33 cellular contexts compared by ENCODE assay signal in genomic region chr19:16378291-16378889, GRCh38. TPM values are rescaled to one million over a fixed set of nuclear protein-coding genes. Genes with fewer than 3 reads are reported as not detected.
DNase-seq lines count a peak whose midpoint lies in the region; ATAC-seq and TF ChIP-seq lines count a peak whose summit lies in the region.
"Had no signal": no experiment of that assay in that cellular context is flagged by ENCODE, and none has a peak within 500 bp of the region (broad histone marks: within the 10 kb centered on the region; RNA-seq: fewer than 3 reads in every experiment).

No MANE protein-coding gene starts in this region.

- no peaks in the 10 kb centered on the region for H4K20me1 ChIP-seq in SK-N-SH (ENCODE audit: insufficient read depth)

- peak overlapping the region; percentile 29 for H3K27ac ChIP-seq in CD4-positive, CD25-positive, alpha-beta regulatory T cell (ENCODE audit: insufficient read depth, low read length, poor library complexity, severe bottlenecking)
- no peak overlapping the region for H3K27ac ChIP-seq in CD4-positive, alpha-beta memory T cell (ENCODE audit: low read depth, low read length)
- H3K27ac ChIP-seq in psoas muscle (peak overlapping the region; percentile 48), trophoblast cell (ENCODE audit: low read depth, low read length) (no peak overlapping the region), SK-N-SH (ENCODE audit: low read depth in 2 of 2, low read length in 1 of 2) (no peak overlapping the region)
- H3K27ac ChIP-seq: adrenal gland, body of pancreas, esophagus squamous epithelium, foreskin keratinocyte, heart right ventricle, SK-N-MC had no signal

- H3K79me1 ChIP-seq in trophoblast cell (ENCODE audit: low read length) = no peaks in the 10 kb centered on the region

- H3K79me2 ChIP-seq in trophoblast cell (ENCODE audit: control insufficient read depth, insufficient read depth, low read length, poor library complexity) = no peaks in the 10 kb centered on the region
- H3K79me2 ChIP-seq in SK-N-SH (ENCODE audit: insufficient read depth) = no peaks in the 10 kb centered on the region

- no peak for TF ChIP-seq RAD21 in SK-N-SH (IDR thresholded peaks at IDR 0.05; ENCODE audit: low read length)

- CTCF ChIA-PET in CD4-positive, alpha-beta memory T cell (lab: Charles Lee; ENCODE audit: partially characterized antibody) = interaction anchor here (0.7 to 3.6 kb wide), 7 partner anchors 8 to 131 kb away, joined by 3 to 17 read pairs (median 10); no protein-coding TSS in a partner anchor
- CTCF ChIA-PET in SK-N-SH (lab: Yijun Ruan, JAX) = interaction anchor here (0.9 to 1.4 kb wide), 3 partner anchors 114 to 131 kb away, joined by 3 to 5 read pairs (median 3); no protein-coding TSS in a partner anchor

- H3K9me2 ChIP-seq in SK-N-SH = no peaks in the 10 kb centered on the region

- no peak overlapping the region for H3K23ac ChIP-seq in trophoblast cell (ENCODE audit: low read length)

- no peaks in the 10 kb centered on the region for H3F3A ChIP-seq in SK-N-SH (replicated peaks; ENCODE audit: insufficient read depth)

- peak overlapping the region in 3 of 4 donors; percentile 23 to 71 (median 61) for H3K4me3 Mint-ChIP-seq in CD4-positive, CD25-positive, alpha-beta regulatory T cell
- peak overlapping the region in 1 of 8 donors; percentile 13 for H3K4me3 Mint-ChIP-seq in CD4-positive, alpha-beta memory T cell
- no peak overlapping the region for H3K4me3 Mint-ChIP-seq in memory B cell
- H3K4me3 Mint-ChIP-seq: H9; mesothelial cell of epicardium; stimulated activated naive CD8-positive, alpha-beta T cell treated with anti-CD3 and anti-CD28 coated beads, Interleukin-15, amount 100 ng/mL, for 72 hours had no signal

- no peaks in the 10 kb centered on the region for H3K27me3 Mint-ChIP-seq in CD4-positive, CD25-positive, alpha-beta regulatory T cell
- H3K27me3 Mint-ChIP-seq in CD4-positive, alpha-beta memory T cell = no peaks in the 10 kb centered on the region
- H3K27me3 Mint-ChIP-seq in memory B cell = no peaks in the 10 kb centered on the region
- H3K27me3 Mint-ChIP-seq: stimulated activated naive CD8-positive, alpha-beta T cell treated with anti-CD3 and anti-CD28 coated beads, Interleukin-15, amount 100 ng/mL, for 72 hours had no signal

- H3K4me1 Mint-ChIP-seq in CD4-positive, CD25-positive, alpha-beta regulatory T cell = peaks cover 19 to 92% (median 58%) of the 10 kb centered on the region in 4 donors
- peaks cover 41 to 66% (median 57%) of the 10 kb centered on the region in 4 donors for H3K4me1 Mint-ChIP-seq in CD4-positive, alpha-beta memory T cell
- H3K4me1 Mint-ChIP-seq in memory B cell = peaks cover 54% of the 10 kb centered on the region
- H3K4me1 Mint-ChIP-seq: H9, mesothelial cell of epicardium had no signal

- no peak overlapping the region for H3K18ac ChIP-seq in trophoblast cell (ENCODE audit: low read length)

- H3K4me2 ChIP-seq in trophoblast cell (ENCODE audit: low read length) (no peak overlapping the region), SK-N-SH (no peak overlapping the region)
- H3K4me2 ChIP-seq: smooth muscle cell had no signal

- H4K91ac ChIP-seq in trophoblast cell (ENCODE audit: low read depth, low read length) = no peak overlapping the region

- no peak overlapping the region for H3K4me3 ChIP-seq in CD4-positive, CD25-positive, alpha-beta regulatory T cell (ENCODE audit: low read depth, low read length)
- H3K4me3 ChIP-seq in CD4-positive, alpha-beta memory T cell (ENCODE audit: low read length in 2 of 2) = no peak overlapping the region
- H3K4me3 ChIP-seq in psoas muscle (no peak overlapping the region), trophoblast cell (ENCODE audit: low read depth, low read length) (no peak overlapping the region), SK-N-SH (ENCODE audit: low read depth in 2 of 2, low read length in 1 of 2) (no peak overlapping the region)
- H3K4me3 ChIP-seq: adrenal gland, body of pancreas, esophagus squamous epithelium, heart right ventricle, SK-N-MC, smooth muscle cell had no signal

- no peak overlapping the region for H2AK5ac ChIP-seq in trophoblast cell (ENCODE audit: low read length)

- no peak overlapping the region for H3K4ac ChIP-seq in trophoblast cell (ENCODE audit: low read depth, low read length)

- POLR2A ChIA-PET in CD4-positive, alpha-beta memory T cell (lab: Charles Lee; ENCODE audit: partially characterized antibody) = interaction anchor here (21.1 to 34.9 kb wide), 2 partner anchors 16 to 45 kb away, joined by 1006 to 6478 read pairs; partner anchors contain the start of gene KLF2
- POLR2A ChIA-PET in SK-N-SH (lab: Yijun Ruan, JAX) = no interaction called here

- H2AFZ ChIP-seq in trophoblast cell (ENCODE audit: insufficient read depth, low read length, poor library complexity) (no peak overlapping the region), SK-N-SH (ENCODE audit: low read depth) (no peak overlapping the region)

- H3K36me3 Mint-ChIP-seq in CD4-positive, CD25-positive, alpha-beta regulatory T cell = peaks cover 16% of the 10 kb centered on the region
- H3K36me3 Mint-ChIP-seq in CD4-positive, alpha-beta memory T cell = peaks cover 19 to 21% of the 10 kb centered on the region in 2 donors
- H3K36me3 Mint-ChIP-seq in memory B cell = peaks cover 34% of the 10 kb centered on the region

- H3K4me1 ChIP-seq in CD4-positive, CD25-positive, alpha-beta regulatory T cell (ENCODE audit: control insufficient read depth, insufficient read depth, low read length, poor library complexity, severe bottlenecking) = peaks cover 87% of the 10 kb centered on the region
- peaks cover 99% of the 10 kb centered on the region for H3K4me1 ChIP-seq in CD4-positive, alpha-beta memory T cell (ENCODE audit: insufficient read depth, low read length)
- H3K4me1 ChIP-seq in psoas muscle = peaks cover 22% of the 10 kb centered on the region
- H3K4me1 ChIP-seq in trophoblast cell (ENCODE audit: control insufficient read depth in 1 of 2, insufficient read depth in 2 of 2, low read length in 2 of 2) = no peaks in the 10 kb centered on the region
- H3K4me1 ChIP-seq in SK-N-SH (ENCODE audit: control insufficient read depth in 1 of 2, insufficient read depth in 2 of 2, low read depth in 1 of 2, low read length in 1 of 2) = no peaks in the 10 kb centered on the region
- H3K4me1 ChIP-seq: body of pancreas, foreskin keratinocyte had no signal

- H2BK12ac ChIP-seq in trophoblast cell (ENCODE audit: low read length) = no peak overlapping the region

- no peak for ATAC-seq in CD4-positive, CD25-positive, alpha-beta regulatory T cell (ENCODE audit: low read depth in 2 of 2)
- ATAC-seq in memory B cell (ENCODE audit: low read depth) = no peak
- no peak for ATAC-seq in psoas muscle
- ATAC-seq: body of pancreas; foreskin keratinocyte; heart right ventricle; HepG2; PC-3; stimulated activated naive CD8-positive, alpha-beta T cell treated with anti-CD3 and anti-CD28 coated beads, Interleukin-15, amount 100 ng/mL, for 72 hours had no signal

- no peak overlapping the region for H4K8ac ChIP-seq in trophoblast cell (ENCODE audit: low read depth, low read length)

- no peak overlapping the region for H4K12ac ChIP-seq in trophoblast cell (ENCODE audit: low read depth, low read length)

- H3K9me3 ChIP-seq in CD4-positive, CD25-positive, alpha-beta regulatory T cell (ENCODE audit: control insufficient read depth in 2 of 2, low read length in 2 of 2) = no peaks in the 10 kb centered on the region
- no peaks in the 10 kb centered on the region for H3K9me3 ChIP-seq in CD4-positive, alpha-beta memory T cell (ENCODE audit: control insufficient read depth in 1 of 2, low read length in 2 of 2)
- H3K9me3 ChIP-seq in psoas muscle (no peaks in the 10 kb centered on the region), trophoblast cell (ENCODE audit: insufficient read depth, low read depth, low read length) (peaks cover 4% of the 10 kb centered on the region), SK-N-SH (no peaks in the 10 kb centered on the region)
- H3K9me3 ChIP-seq: adrenal gland, body of pancreas, esophagus squamous epithelium, heart right ventricle had no signal

- TF ChIP-seq EP300 in SK-N-SH (IDR thresholded peaks at IDR 0.05; ENCODE audit: borderline replicate concordance in 1 of 2, low read depth in 1 of 2, low read length in 1 of 2) = no peak

- no peak for TF ChIP-seq CTCF in psoas muscle (IDR thresholded peaks at IDR 0.05)
- no peak for TF ChIP-seq CTCF in SK-N-SH (IDR thresholded peaks at IDR 0.05)

- no peaks in the 10 kb centered on the region for H3K27me3 ChIP-seq in CD4-positive, CD25-positive, alpha-beta regulatory T cell (ENCODE audit: control insufficient read depth, insufficient read depth, low read length)
- no peaks in the 10 kb centered on the region for H3K27me3 ChIP-seq in CD4-positive, alpha-beta memory T cell (ENCODE audit: insufficient read depth, low read length)
- H3K27me3 ChIP-seq in psoas muscle (ENCODE audit: insufficient read depth in 3 of 3, low read length in 2 of 3) (no peaks in the 10 kb centered on the region), trophoblast cell (ENCODE audit: insufficient read depth, low read length) (no peaks in the 10 kb centered on the region), SK-N-SH (ENCODE audit: insufficient read depth) (no peaks in the 10 kb centered on the region)
- H3K27me3 ChIP-seq: adrenal gland, body of pancreas, esophagus squamous epithelium, foreskin keratinocyte, heart right ventricle had no signal

- no peaks in the 10 kb centered on the region for H3K9me3 Mint-ChIP-seq in CD4-positive, CD25-positive, alpha-beta regulatory T cell
- no peaks in the 10 kb centered on the region for H3K9me3 Mint-ChIP-seq in CD4-positive, alpha-beta memory T cell
- H3K9me3 Mint-ChIP-seq in memory B cell = no peaks in the 10 kb centered on the region
- H3K9me3 Mint-ChIP-seq: H9; mesothelial cell of epicardium; stimulated activated naive CD8-positive, alpha-beta T cell treated with anti-CD3 and anti-CD28 coated beads, Interleukin-15, amount 100 ng/mL, for 72 hours had no signal

- 95 to 96% (median 96%) methylated on average over 11 to 12 of the region's 12 CpGs for WGBS in psoas muscle, 3 donors
- WGBS in trophoblast cell (ENCODE audit: extremely low coverage, insufficient coverage, insufficient read length) = no CpG with 5 or more reads among the region's 12 CpGs
- 95% methylated on average over 8 of the region's 12 CpGs for WGBS in SK-N-SH (ENCODE audit: low lambda C conversion rate)

- no peak overlapping the region for H2BK5ac ChIP-seq in trophoblast cell (ENCODE audit: low read depth, low read length, poor library complexity)

- no peaks in the 10 kb centered on the region for H3K36me3 ChIP-seq in CD4-positive, CD25-positive, alpha-beta regulatory T cell (ENCODE audit: control insufficient read depth, insufficient read depth, low read length)
- no peaks in the 10 kb centered on the region for H3K36me3 ChIP-seq in CD4-positive, alpha-beta memory T cell (ENCODE audit: insufficient read depth, low read length)
- H3K36me3 ChIP-seq in psoas muscle (ENCODE audit: insufficient read depth in 1 of 2, low read depth in 1 of 2) = peaks cover 6 to 39% of the 10 kb centered on the region in 2 donors
- H3K36me3 ChIP-seq in trophoblast cell (ENCODE audit: control insufficient read depth in 1 of 2, insufficient read depth in 2 of 2, low read length in 2 of 2) = peaks cover 50 to 52% of the 10 kb centered on the region in 2 experiments
- peaks cover 0 to 21% of the 10 kb centered on the region in 2 experiments for H3K36me3 ChIP-seq in SK-N-SH (replicated peaks in 1 of 2; ENCODE audit: control insufficient read depth in 1 of 2, insufficient read depth in 2 of 2, low read length in 1 of 2)

- H3K27ac Mint-ChIP-seq in CD4-positive, CD25-positive, alpha-beta regulatory T cell = peak overlapping the region; percentile 62 to 87 (median 76)
- H3K27ac Mint-ChIP-seq in CD4-positive, alpha-beta memory T cell = peak overlapping the region; percentile 36 to 92 (median 85)
- H3K27ac Mint-ChIP-seq in memory B cell = peak overlapping the region; percentile 74
- H3K27ac Mint-ChIP-seq: mesothelial cell of epicardium had no signal

- no peak for DNase-seq in CD4-positive, CD25-positive, alpha-beta regulatory T cell
- DNase-seq in CD4-positive, alpha-beta memory T cell = no peak
- no peak for DNase-seq in memory B cell (ENCODE audit: low spot score in 2 of 2)
- DNase-seq in psoas muscle = peak in 1 of 2 donors; percentile 43
- no peak for DNase-seq in trophoblast cell
- no peak for DNase-seq in NCI-H146 treated with DMSO at 0.1 percent for 48 hours (lab: John Stamatoyannopoulos, UW; ENCODE audit: unreplicated experiment)
- no peak for DNase-seq in SK-N-SH
- DNase-seq: activated gamma-delta T cell; activated T-cell treated with anti-CD3 and anti-CD28 coated beads, Interleukin-2, amount 50 U/mL, for 1 hour; adrenal gland; C1 segment of cervical spinal cord; cerebellar nuclear complex; dermis blood vessel endothelial cell; DND-41; esophagus squamous epithelium; foreskin keratinocyte; GF-D8; heart right ventricle; Karpas-422; kidney glomerular epithelial cell; NCI-H1417; NCI-H2029 treated with DMSO at 0.1 percent for 48 hours; NCI-H524 treated with DMSO at 0.1 percent for 48 hours; NK-92 treated with Interleukin-12 subunit alpha and Interleukin-12 subunit beta, amount 100 ng/mL, for 24 hours; PC-3; stimulated activated CD4-positive, alpha-beta T cell treated with anti-CD3 and anti-CD28 coated beads, Interleukin-1b, Interleukin-23, amount 100 ng/mL, for 48 hours; stimulated activated naive CD8-positive, alpha-beta T cell treated with anti-CD3 and anti-CD28 coated beads, Interleukin-15, amount 100 ng/mL, for 72 hours had no signal

- H2BK120ac ChIP-seq in trophoblast cell (ENCODE audit: insufficient read depth, low read length, poor library complexity) = no peak overlapping the region

- no peak overlapping the region for H3K14ac ChIP-seq in trophoblast cell (ENCODE audit: low read length)

- no peak overlapping the region for H3K9ac ChIP-seq in trophoblast cell (ENCODE audit: low read length)
- H3K9ac ChIP-seq in SK-N-SH = no peak overlapping the region

- intact Hi-C loops in CD4-positive, alpha-beta memory T cell (cut with micrococcal nuclease) = no loop called here
- intact Hi-C loops in psoas muscle (cut with DNase I) = loop anchor here in 1 of 2 donors (5.0 kb wide), 1 partner anchor 36 kb away; no protein-coding TSS in a partner anchor

RNA-seq across cellular contexts. Expression of gene KLF2, which starts 53.8 kb away (rescaled TPM):
- total RNA-seq in CD4-positive, CD25-positive, alpha-beta regulatory T cell = 725 TPM
- 100 to 1,000 TPM in 2 of 4 donors, 10 to 100 TPM in 2; 95.1 to 139 (median 118) TPM for polyA plus RNA-seq in CD4-positive, CD25-positive, alpha-beta regulatory T cell
- 100 to 1,000 TPM; 425 to 437 TPM for total RNA-seq in CD4-positive, alpha-beta memory T cell
- 100 to 1,000 TPM; 120 to 300 TPM for polyA plus RNA-seq in CD4-positive, alpha-beta memory T cell
- total RNA-seq in psoas muscle = 10 to 100 TPM; 12.7 to 35.4 (median 24.0) TPM
- polyA plus RNA-seq in psoas muscle = 10 to 100 TPM in 1 of 3 donors, 1 to 10 TPM in 2; 3.3 to 24.2 (median 5.3) TPM
- polyA plus RNA-seq in trophoblast cell (2013) = 1.0 and 1.2 TPM in 2 replicates
- polyA plus RNA-seq in SK-N-SH (2012; rRNA removed) = 2.8 and 6.9 TPM in 2 replicates
- polyA plus RNA-seq in SK-N-SH (2012; cell fraction: cytosol; rRNA removed) = 3.7 and 6.6 TPM in 2 replicates
- 18.9 and 48.1 TPM in 2 replicates for polyA plus RNA-seq in SK-N-SH (2012; cell fraction: nucleus; rRNA removed)
- total RNA-seq: HepG2 had no signal
- polyA plus RNA-seq: HepG2 had no signal

Comparison
In these comparisons a context has a peak if more than half of its experiments do, and no peak if none do; other contexts are left out.
1. H3K27ac ChIP-seq: peak in CD4-positive, CD25-positive, alpha-beta regulatory T cell (single experiment) and psoas muscle (single experiment); none in CD4-positive, alpha-beta memory T cell (single experiment), trophoblast cell (single experiment) and SK-N-SH (0 of 2).
2. Peak in every context shown above with its lines, with median percentiles within 50 percentile points of each other: H3K27ac Mint-ChIP-seq.